12 cellular contexts compared by ENCODE assay signal in genomic region chr15:39699531-39700110, GRCh38.
"Had no signal": no experiment of that assay in that cellular context is flagged by ENCODE, and none has a peak within 500 bp of the region (broad histone marks: within the 10 kb centered on the region; RNA-seq: fewer than 3 reads in every experiment).

No MANE protein-coding gene starts in this region.

- H3K4me1 ChIP-seq: ascending aorta, left ventricle myocardium inferior, parathyroid adenoma had no signal

- H3K4me3 ChIP-seq: ascending aorta, dorsolateral prefrontal cortex, left ventricle myocardium inferior had no signal

- H3K9ac ChIP-seq: parathyroid adenoma had no signal

- DNase-seq: activated CD4-positive, alpha-beta T cell treated with anti-CD3 and anti-CD28 coated beads for 1 hour; activated CD4-positive, alpha-beta T cell treated with anti-CD3 and anti-CD28 coated beads, Interleukin-2, amount 50 U/mL, for 4 hours; activated naive CD4-positive, alpha-beta T cell treated with anti-CD3 and anti-CD28 coated beads, Interleukin-2, amount 10 ng/mL, durations not matched to agents 7 days and 5 days; dorsolateral prefrontal cortex; endodermal cell; hippocampal formation; left ventricle myocardium inferior; stimulated activated CD4-positive, alpha-beta T cell treated with anti-CD3 and anti-CD28 coated beads, Interleukin-12 subunit alpha, Interleukin-12 subunit beta, amount 100 ng/mL, for 4 hours; T-helper 9 cell had no signal

- H3K27ac Mint-ChIP-seq: activated naive CD4-positive, alpha-beta T cell treated with anti-CD3 and anti-CD28 coated beads, Interleukin-2, amount 10 ng/mL, durations not matched to agents 7 days and 5 days; endodermal cell; stimulated activated effector memory CD8-positive, alpha-beta T cell treated with anti-CD3 and anti-CD28 coated beads, Interleukin-12 subunit alpha, Interleukin-12 subunit beta, amount 100 ng/mL, for 72 hours had no signal

- H3K36me3 ChIP-seq: ascending aorta, left ventricle myocardium inferior had no signal

- H2AFZ ChIP-seq: parathyroid adenoma had no signal

- H3K4me3 Mint-ChIP-seq: activated naive CD4-positive, alpha-beta T cell treated with anti-CD3 and anti-CD28 coated beads, Interleukin-2, amount 10 ng/mL, durations not matched to agents 7 days and 5 days; endodermal cell; stimulated activated effector memory CD8-positive, alpha-beta T cell treated with anti-CD3 and anti-CD28 coated beads, Interleukin-12 subunit alpha, Interleukin-12 subunit beta, amount 100 ng/mL, for 72 hours had no signal

- H3K36me3 Mint-ChIP-seq: activated naive CD4-positive, alpha-beta T cell treated with anti-CD3 and anti-CD28 coated beads, Interleukin-2, amount 10 ng/mL, durations not matched to agents 7 days and 5 days; stimulated activated effector memory CD8-positive, alpha-beta T cell treated with anti-CD3 and anti-CD28 coated beads, Interleukin-12 subunit alpha, Interleukin-12 subunit beta, amount 100 ng/mL, for 72 hours had no signal

- ATAC-seq: stimulated activated effector memory CD8-positive, alpha-beta T cell treated with anti-CD3 and anti-CD28 coated beads, Interleukin-12 subunit alpha, Interleukin-12 subunit beta, amount 100 ng/mL, for 72 hours had no signal

- H3K4me1 Mint-ChIP-seq: activated naive CD4-positive, alpha-beta T cell treated with anti-CD3 and anti-CD28 coated beads, Interleukin-2, amount 10 ng/mL, durations not matched to agents 7 days and 5 days; stimulated activated effector memory CD8-positive, alpha-beta T cell treated with anti-CD3 and anti-CD28 coated beads, Interleukin-12 subunit alpha, Interleukin-12 subunit beta, amount 100 ng/mL, for 72 hours had no signal

- H3K27ac ChIP-seq: ascending aorta, dorsolateral prefrontal cortex, left ventricle myocardium inferior, parathyroid adenoma had no signal

- H3K79me2 ChIP-seq: parathyroid adenoma had no signal

- H3K9me3 Mint-ChIP-seq: activated naive CD4-positive, alpha-beta T cell treated with anti-CD3 and anti-CD28 coated beads, Interleukin-2, amount 10 ng/mL, durations not matched to agents 7 days and 5 days; endodermal cell; stimulated activated effector memory CD8-positive, alpha-beta T cell treated with anti-CD3 and anti-CD28 coated beads, Interleukin-12 subunit alpha, Interleukin-12 subunit beta, amount 100 ng/mL, for 72 hours had no signal

- H3K27me3 ChIP-seq: ascending aorta, dorsolateral prefrontal cortex had no signal

- H3K9me3 ChIP-seq: ascending aorta, left ventricle myocardium inferior had no signal
